ENCODE assay signal across 7 cellular contexts in the genomic region with DNA sequence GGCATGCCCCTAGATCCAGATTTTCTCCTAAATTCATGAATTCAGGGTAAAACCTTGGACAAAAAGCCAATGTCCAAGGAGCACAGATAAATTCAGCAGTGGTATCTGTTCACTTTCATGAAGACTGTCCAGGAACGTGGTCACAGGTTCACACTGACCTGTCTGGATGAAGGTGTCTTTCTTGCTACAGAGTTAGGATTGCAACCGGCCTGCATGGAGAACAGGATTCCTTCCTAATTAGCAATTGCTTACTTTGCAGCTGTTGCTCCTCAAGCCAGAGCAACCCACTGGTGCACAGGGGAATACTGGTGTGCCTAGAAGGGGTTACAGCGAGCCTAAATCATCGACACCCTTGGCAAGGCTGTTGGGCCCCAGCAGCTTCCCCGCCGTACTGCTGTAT. TPM values are rescaled to one million over a fixed set of nuclear protein-coding genes. Genes with fewer than 3 reads are reported as not detected.
"Had no signal": no experiment of that assay in that cellular context is flagged by ENCODE, and none has a peak within 500 bp of the region (broad histone marks: within the 10 kb centered on the region; RNA-seq: fewer than 3 reads in every experiment).

No MANE protein-coding gene starts in this region.

- FAIRE-seq: HepG2, HTR-8/SVneo had no signal

- ATAC-seq: HepG2 had no signal

- H3K4me2 ChIP-seq: KMS-11 had no signal

- H3K27ac ChIP-seq: HL-60, KMS-11 had no signal

- DNase-seq: IMR-90, KBM-7, KG1 had no signal

- H3K9ac ChIP-seq: KMS-11 had no signal

RNA-seq across cellular contexts. Expression of a gene that starts 47.6 kb away (rescaled TPM):
- total RNA-seq: HepG2, IMR-90 had no signal
- polyA plus RNA-seq: HepG2, IMR-90 had no signal
